Comparison of ENCODE assay signal across 2 cellular contexts in genomic region chr1:229238674-229239415, GRCh38.
TF ChIP-seq lines count a peak whose summit lies in the region.

No MANE protein-coding gene starts in this region.

TF ChIP-seq in H1, 55 proteins besides CTCF, POLR2A, EP300 and RAD21:
- no peak for TF ChIP-seq POLR2AphosphoS5 (IDR thresholded peaks at IDR 0.05; ENCODE audit: low read depth, low read length)

TF ChIP-seq in HepG2, 621 proteins besides CTCF, POLR2A, EP300 and RAD21:
- TF ChIP-seq MIER3 (CRISPR knock-in tag; IDR thresholded peaks at IDR 0.05; ENCODE audit: borderline replicate concordance), result no peak
- TF ChIP-seq ZNF839 (CRISPR knock-in tag; IDR thresholded peaks at IDR 0.05; ENCODE audit: borderline replicate concordance), result no peak
- 0 out of 2 replicates have a peak, but pooled peaks have one; percentile 14 for TF ChIP-seq ZNF687 (CRISPR knock-in tag; IDR thresholded peaks at IDR 0.05)
- TF ChIP-seq SOX5 (CRISPR knock-in tag; IDR thresholded peaks at IDR 0.05; ENCODE audit: borderline replicate concordance), result no peak
- TF ChIP-seq HMGXB4 (CRISPR knock-in tag; IDR thresholded peaks at IDR 0.05; ENCODE audit: borderline replicate concordance in 1 of 2, low read depth in 1 of 2), result no peak
